ENCODE assay signal across 8 cellular contexts in genomic region chr3:43998374-43998840, GRCh38.
DNase-seq lines count a peak whose midpoint lies in the region; ATAC-seq and TF ChIP-seq lines count a peak whose summit lies in the region.

No MANE protein-coding gene starts in this region.

- H3K27me3 ChIP-seq in Karpas-422 (ENCODE audit: low read length) (peaks cover 3% of the 10 kb centered on the region; the same call in 1 of the 2 replicates), endodermal cell (ENCODE audit: control insufficient read depth, insufficient read depth, low read length, poor library complexity, severe bottlenecking) (peaks cover 97% of the 10 kb centered on the region), parathyroid adenoma (ENCODE audit: control insufficient read depth, insufficient read depth, low read length) (peaks cover 8% of the 10 kb centered on the region)

- H3K9me2 ChIP-seq in Karpas-422 (replicated peaks; ENCODE audit: insufficient read depth, low read length) = no peaks in the 10 kb centered on the region

- peaks cover 67% of the 10 kb centered on the region for H3K4me1 ChIP-seq in Karpas-422 (ENCODE audit: low read length)
- H3K4me1 ChIP-seq in endodermal cell (ENCODE audit: control insufficient read depth, insufficient read depth, low read length) = no peaks in the 10 kb centered on the region
- peaks cover 19% of the 10 kb centered on the region for H3K4me1 ChIP-seq in parathyroid adenoma

- H3K27me3 Mint-ChIP-seq in endodermal cell (ENCODE audit: insufficient read depth) = peaks cover 93% of the 10 kb centered on the region

- peaks cover 7% of the 10 kb centered on the region for H3K9me3 Mint-ChIP-seq in endodermal cell

- DNase-seq in ELR (ENCODE audit: low read depth) (peak; percentile 49), Karpas-422 (peak; percentile 68), endodermal cell (peak; percentile 79), RKO (ENCODE audit: low spot score) (no peak), NCI-H1105 (lab: John Stamatoyannopoulos, UW) (no peak), D341Med (ENCODE audit: low spot score) (no peak)

- H3K9ac ChIP-seq in Karpas-422 (ENCODE audit: low read length) (peak overlapping the region; percentile 77), endodermal cell (ENCODE audit: extremely low read depth, low read length, poor library complexity, severe bottlenecking) (no peak overlapping the region), parathyroid adenoma (no peak overlapping the region)

- H3K4me2 ChIP-seq in Karpas-422 (ENCODE audit: low read depth, low read length, poor library complexity, severe bottlenecking) (peak overlapping the region; percentile 83), parathyroid adenoma (ENCODE audit: low read length) (peak overlapping the region; percentile 75)

- no peaks in the 10 kb centered on the region for H3K9me3 ChIP-seq in Karpas-422 (ENCODE audit: low read length)
- H3K9me3 ChIP-seq in endodermal cell (ENCODE audit: control insufficient read depth, low read length) = no peaks in the 10 kb centered on the region
- H3K9me3 ChIP-seq in parathyroid adenoma (ENCODE audit: control insufficient read depth, low read length) = no peaks in the 10 kb centered on the region

- 0 to 1% methylated on average over 11 to 25 of the region's 25 CpGs for WGBS in endodermal cell (ENCODE audit: insufficient coverage in 1 of 2, insufficient read length in 1 of 2), 2 experiments

- peak overlapping the region; percentile 90 for H2AFZ ChIP-seq in Karpas-422 (ENCODE audit: low read length)
- H2AFZ ChIP-seq in parathyroid adenoma = peak overlapping the region; percentile 39

- no peaks in the 10 kb centered on the region for H4K20me1 ChIP-seq in Karpas-422 (ENCODE audit: insufficient read depth, low read depth, low read length)

- H3K36me3 ChIP-seq in Karpas-422 (ENCODE audit: insufficient read depth, low read length) (no peaks in the 10 kb centered on the region), endodermal cell (ENCODE audit: control insufficient read depth, insufficient read depth, low read length) (no peaks in the 10 kb centered on the region), parathyroid adenoma (ENCODE audit: control insufficient read depth, insufficient read depth, low read length) (no peaks in the 10 kb centered on the region)

- TF ChIP-seq CTCF in endodermal cell (conservative IDR thresholded peaks at IDR 0.05) = no peak
- TF ChIP-seq CTCF in parathyroid adenoma (IDR thresholded peaks at IDR 0.05) = no peak

- H3K4me1 Mint-ChIP-seq in endodermal cell = peaks cover 33% of the 10 kb centered on the region

- ATAC-seq in GM21786 (IDR thresholded peaks at IDR 0.05; ENCODE audit: unreplicated experiment) = no peak

- H3K79me2 ChIP-seq in Karpas-422 (ENCODE audit: low read length) (no peaks in the 10 kb centered on the region), parathyroid adenoma (no peaks in the 10 kb centered on the region)

- no peaks in the 10 kb centered on the region for H3K36me3 Mint-ChIP-seq in endodermal cell (ENCODE audit: low read depth)

- H3K27ac ChIP-seq in Karpas-422 (ENCODE audit: low read length) (no peak overlapping the region), endodermal cell (ENCODE audit: low read depth, low read length) (no peak overlapping the region), parathyroid adenoma (no peak overlapping the region)

- no peak overlapping the region for H3K27ac Mint-ChIP-seq in endodermal cell

- H3K4me3 ChIP-seq in Karpas-422 (ENCODE audit: low read length) (peak overlapping the region; percentile 76), endodermal cell (ENCODE audit: low read length) (peak overlapping the region; percentile 78), parathyroid adenoma (ENCODE audit: low read depth, low read length) (peak overlapping the region; percentile 27)

- peak overlapping the region; percentile 59 for H3K4me3 Mint-ChIP-seq in endodermal cell

Comparison
In these comparisons a context has a peak if more than half of its experiments do, and no peak if none do; other contexts are left out.
1. DNase-seq: peak in ELR (single experiment), Karpas-422 (single experiment) and endodermal cell (single experiment); none in RKO (single experiment), NCI-H1105 (single experiment) and D341Med (single experiment).
2. H3K4me3 ChIP-seq: peak in every context shown above with its lines; median percentile 78 in endodermal cell; 76 in Karpas-422; 27 in parathyroid adenoma.